8 cellular contexts compared by ENCODE assay signal in the genomic region with DNA sequence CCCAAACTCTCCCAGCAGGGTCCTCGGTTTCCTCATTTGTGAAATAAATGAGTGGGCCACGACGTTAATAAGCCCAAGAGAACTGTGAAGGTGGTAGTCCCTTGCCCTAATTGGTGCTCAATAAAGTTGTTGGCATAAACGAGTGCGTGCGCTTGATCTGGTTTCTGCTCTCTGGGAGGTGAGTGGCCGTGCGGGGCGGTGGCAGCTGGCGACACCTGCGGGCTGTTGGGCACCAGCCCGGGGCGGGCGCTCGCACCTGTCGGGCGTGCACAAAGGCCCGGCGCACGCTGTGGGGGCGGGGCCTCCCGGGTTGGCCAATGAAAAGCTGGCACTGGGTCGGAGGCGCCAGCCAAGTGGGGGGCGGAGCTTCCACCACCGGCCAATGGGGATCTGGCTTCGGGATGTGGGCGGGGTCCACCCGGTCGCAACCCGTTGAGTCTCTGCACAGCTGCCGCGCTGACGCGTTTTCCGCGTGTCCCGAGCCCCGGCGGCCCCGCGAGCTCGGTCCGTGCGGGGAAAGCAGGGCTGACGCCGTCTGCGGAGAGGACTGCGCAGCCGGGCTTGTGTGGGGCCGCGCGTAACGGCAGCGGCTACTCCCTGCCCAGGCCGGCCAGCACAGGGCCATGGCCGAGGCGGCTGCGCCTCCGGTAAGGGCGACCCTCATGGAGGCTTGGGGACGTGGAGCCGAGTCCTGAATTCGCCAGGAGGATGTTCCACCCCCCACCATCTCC. TPM values are rescaled to one million over a fixed set of nuclear protein-coding genes. Genes with fewer than 3 reads are reported as not detected.
A peak's percentile ranks its signal among the peaks of the same experiment; 100 is the strongest.
DNase-seq lines count a peak whose midpoint lies in the region; ATAC-seq lines count a peak whose summit lies in the region.

No MANE protein-coding gene starts in this region.

- H3K18ac ChIP-seq in mesenchymal stem cell (ENCODE audit: low read depth in 1 of 2, low read length in 2 of 2) = peak overlapping the region; percentile 4 to 83

- peak overlapping the region; percentile 90 for H2AFZ ChIP-seq in mesenchymal stem cell (ENCODE audit: low read depth, low read length)

- H3K27ac ChIP-seq in mesenchymal stem cell (ENCODE audit: low read length, poor library complexity, severe bottlenecking) = no peak overlapping the region

- no peak overlapping the region for H2AK5ac ChIP-seq in mesenchymal stem cell (ENCODE audit: low read length, severe bottlenecking)

- peak overlapping the region; percentile 82 for H3K27ac Mint-ChIP-seq in effector memory CD8-positive, alpha-beta T cell

- WGBS in mesenchymal stem cell = 3% methylated on average over 63 of the region's 64 CpGs

- DNase-seq in Ammon's horn (ENCODE audit: low spot score) (peak; percentile 95), NCI-H524 treated with DMSO at 0.1 percent for 48 hours (lab: John Stamatoyannopoulos, UW) (peak; percentile 31), mesenchymal stem cell (peak; percentile 88)
- peak; percentile 95 to 97 for DNase-seq in activated CD8-positive, alpha-beta memory T cell treated with anti-CD3 and anti-CD28 coated beads for 4 hours (ENCODE audit: low read depth in 2 of 2)
- DNase-seq in effector memory CD8-positive, alpha-beta T cell = peak; percentile 97 to 98 (median 97)
- peak; percentile 92 for DNase-seq in stimulated activated CD8-positive, alpha-beta memory T cell treated with anti-CD3 and anti-CD28 coated beads, Interleukin-12 subunit alpha, Interleukin-12 subunit beta, amount 100 ng/mL, for 24 hours (ENCODE audit: extremely low read depth)

- no peak overlapping the region for H2BK12ac ChIP-seq in mesenchymal stem cell (ENCODE audit: low read length in 2 of 2)

- no peaks in the 10 kb centered on the region for H3K9me3 ChIP-seq in mesenchymal stem cell (ENCODE audit: control insufficient read depth, low read length)

- H3K27me3 ChIP-seq in mesenchymal stem cell (ENCODE audit: control insufficient read depth in 1 of 2, insufficient read depth in 1 of 2, low read length in 2 of 2) = no peaks in the 10 kb centered on the region

- H3K36me3 Mint-ChIP-seq in effector memory CD8-positive, alpha-beta T cell (ENCODE audit: insufficient read depth) = peaks cover 28% of the 10 kb centered on the region

- H4K8ac ChIP-seq in mesenchymal stem cell (ENCODE audit: low read length) = peak overlapping the region; percentile 66

- peaks cover 35 to 37% of the 10 kb centered on the region in 2 donors for H3K4me1 Mint-ChIP-seq in effector memory CD8-positive, alpha-beta T cell (ENCODE audit: low read depth in 2 of 2)

- peak; percentile 97 for ATAC-seq in GM19035 (IDR thresholded peaks at IDR 0.05; ENCODE audit: unreplicated experiment)
- ATAC-seq in HG03342 (IDR thresholded peaks at IDR 0.05; ENCODE audit: unreplicated experiment) = peak; percentile 98
- peak; percentile 94 for ATAC-seq in effector memory CD8-positive, alpha-beta T cell (replicated peaks)

- H3K27me3 Mint-ChIP-seq in effector memory CD8-positive, alpha-beta T cell = no peaks in the 10 kb centered on the region

- no peak overlapping the region for H4K91ac ChIP-seq in mesenchymal stem cell (ENCODE audit: low read length)

- peaks cover 7% of the 10 kb centered on the region for H3K79me1 ChIP-seq in mesenchymal stem cell (replicated peaks; ENCODE audit: low read length, poor library complexity, severe bottlenecking)

- peak overlapping the region; percentile 82 to 85 for H3K4me3 ChIP-seq in mesenchymal stem cell (ENCODE audit: insufficient read depth in 1 of 2, low read depth in 1 of 2, low read length in 2 of 2)

- H2BK15ac ChIP-seq in mesenchymal stem cell (ENCODE audit: low read depth, poor library complexity, severe bottlenecking) = no peak overlapping the region

- peaks cover 6% of the 10 kb centered on the region for H3K4me1 ChIP-seq in mesenchymal stem cell (ENCODE audit: control insufficient read depth, insufficient read depth, low read depth, low read length)

- no peaks in the 10 kb centered on the region for H3K9me3 Mint-ChIP-seq in effector memory CD8-positive, alpha-beta T cell

- no peak overlapping the region for H2BK5ac ChIP-seq in mesenchymal stem cell (ENCODE audit: low read depth, low read length, poor library complexity, severe bottlenecking)

- peak overlapping the region in 1 of 2 experiments; percentile 28 for H3K4ac ChIP-seq in mesenchymal stem cell (ENCODE audit: low read depth in 1 of 2, low read length in 2 of 2)

- H3K14ac ChIP-seq in mesenchymal stem cell (ENCODE audit: low read length in 2 of 2) = peak overlapping the region in 1 of 2 experiments; percentile 95

- peaks cover 58 to 65% of the 10 kb centered on the region in 2 experiments for H3K36me3 ChIP-seq in mesenchymal stem cell (ENCODE audit: control insufficient read depth in 1 of 2, insufficient read depth in 2 of 2, low read depth in 1 of 2, low read length in 2 of 2)

- H3K4me2 ChIP-seq in mesenchymal stem cell (ENCODE audit: low read length, poor library complexity, severe bottlenecking) = peak overlapping the region; percentile 87

- peak overlapping the region; percentile 90 for H3K9ac ChIP-seq in mesenchymal stem cell (ENCODE audit: low read length)

- H3K4me3 Mint-ChIP-seq in effector memory CD8-positive, alpha-beta T cell = peak overlapping the region; percentile 74 to 93

- no peak overlapping the region for H2BK120ac ChIP-seq in mesenchymal stem cell (ENCODE audit: low read depth, low read length)

- peak overlapping the region in 1 of 2 experiments; percentile 46 for H3K23ac ChIP-seq in mesenchymal stem cell (ENCODE audit: low read length in 2 of 2)

RNA-seq across cellular contexts. Expression of gene ZNF783, which starts 23.0 kb away (rescaled TPM):
- polyA plus RNA-seq in mesenchymal stem cell (2013, experiment 1 of 2) = 3.7 TPM
- 3.5 TPM for polyA plus RNA-seq in mesenchymal stem cell (2013, experiment 2 of 2)

RNA-seq across cellular contexts. Expression of gene ZNF212, which starts 45.6 kb away (rescaled TPM):
- polyA plus RNA-seq in mesenchymal stem cell (2013, experiment 1 of 2) = 3.1 TPM
- polyA plus RNA-seq in mesenchymal stem cell (2013, experiment 2 of 2) = 2.8 TPM

Comparison
In these comparisons a context has a peak if more than half of its experiments do, and no peak if none do; other contexts are left out.
1. DNase-seq: peak in every context shown above with its lines; median percentile 97 in effector memory CD8-positive, alpha-beta T cell; 96 in activated CD8-positive, alpha-beta memory T cell treated with anti-CD3 and anti-CD28 coated beads for 4 hours; 95 in Ammon's horn; 92 in stimulated activated CD8-positive, alpha-beta memory T cell treated with anti-CD3 and anti-CD28 coated beads, Interleukin-12 subunit alpha, Interleukin-12 subunit beta, amount 100 ng/mL, for 24 hours; 88 in mesenchymal stem cell; 31 in NCI-H524 treated with DMSO at 0.1 percent for 48 hours.